ENCODE assay signal across 14 cellular contexts in genomic region chr1:236761397-236762132, GRCh38.
"Had no signal": no experiment of that assay in that cellular context is flagged by ENCODE, and none has a peak within 500 bp of the region (broad histone marks: within the 10 kb centered on the region; RNA-seq: fewer than 3 reads in every experiment).

No MANE protein-coding gene starts in this region.

- H3K27me3 ChIP-seq: dorsolateral prefrontal cortex, ovary, vagina had no signal

- H3K4me3 ChIP-seq: dorsolateral prefrontal cortex, ovary, thoracic aorta, vagina had no signal

- ATAC-seq: naive thymus-derived CD8-positive, alpha-beta T cell had no signal

- H3K36me3 ChIP-seq: ovary, vagina had no signal

- DNase-seq: effector CD4-positive, alpha-beta T cell; kidney; mesendoderm; naive thymus-derived CD8-positive, alpha-beta T cell; nephron progenitor cell; ovary; retina; small intestine; stimulated activated CD4-positive, alpha-beta T cell treated with anti-CD3 and anti-CD28 coated beads, Interleukin-15, amount 100 ng/mL, for 24 hours; stimulated activated CD4-positive, alpha-beta T cell treated with anti-CD3 and anti-CD28 coated beads, Interleukin-2, amount 100 ng/mL, for 48 hours; stimulated activated naive B cell treated with anti-CD40 and anti-IgM and Interleukin-4, amounts not matched to agents 10 μg/mL and 1 μg/mL and 100 μg/mL, for 72 hours had no signal

- H3K27ac ChIP-seq: dorsolateral prefrontal cortex, ovary, vagina had no signal

- H3K9me3 ChIP-seq: ovary, thoracic aorta, vagina had no signal

- H3K4me1 ChIP-seq: vagina had no signal
